Comparison of ENCODE assay signal across 11 cellular contexts in the genomic region with DNA sequence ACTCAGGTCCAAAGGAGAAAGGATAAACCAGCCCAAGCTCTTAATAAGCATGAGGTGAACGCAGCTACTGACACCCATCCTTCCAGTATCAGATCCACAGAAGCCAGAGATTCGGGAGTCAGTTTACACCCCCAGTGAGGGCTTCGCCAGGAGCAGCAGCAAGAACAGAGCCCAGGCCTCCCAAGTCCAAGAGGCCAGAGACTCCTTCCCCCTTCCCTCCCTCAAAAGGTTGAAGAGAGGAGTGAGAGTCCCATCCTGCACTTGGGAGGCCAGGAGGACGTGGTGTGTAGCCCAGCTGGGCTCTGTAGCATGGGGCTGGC.
DNase-seq lines count a peak whose midpoint lies in the region; ATAC-seq, FAIRE-seq and TF ChIP-seq lines count a peak whose summit lies in the region.
"Had no signal": no experiment of that assay in that cellular context is flagged by ENCODE, and none has a peak within 500 bp of the region (broad histone marks: within the 10 kb centered on the region; RNA-seq: fewer than 3 reads in every experiment).

No MANE protein-coding gene starts in this region.

- peaks cover 7% of the 10 kb centered on the region for H3K27me3 Mint-ChIP-seq in nephron progenitor cell (ENCODE audit: low read depth, poor library complexity)

- H2BK5ac ChIP-seq in H1 (ENCODE audit: low read depth, low read length), result peak overlapping the region; percentile 40

- no peak overlapping the region for H2AK5ac ChIP-seq in H1 (ENCODE audit: low read depth, low read length)

- no peak for TF ChIP-seq RAD21 in H1 (IDR thresholded peaks at IDR 0.05 in 1 of 2, conservative IDR thresholded peaks at IDR 0.05 in 1 of 2; ENCODE audit: low read depth in 2 of 2, low read length in 2 of 2)

- no peak overlapping the region for H3K56ac ChIP-seq in H1 (replicated peaks; ENCODE audit: insufficient read length, low read depth, low read length)

- no peak overlapping the region for H2BK12ac ChIP-seq in H1 (ENCODE audit: low read depth, low read length)

- no peak overlapping the region for H4K91ac ChIP-seq in H1 (replicated peaks; ENCODE audit: insufficient read length, low read length)

- H3K4me2 ChIP-seq in H1 (ENCODE audit: insufficient read depth in 1 of 2, low read depth in 2 of 2, low read length in 2 of 2), result 0 out of 4 replicates have a peak overlapping the region, but pooled peaks of 1 of the 2 experiments have one; percentile 6

- no peaks in the 10 kb centered on the region for H3K36me3 ChIP-seq in cardiac muscle cell
- no peaks in the 10 kb centered on the region for H3K36me3 ChIP-seq in H1 (ENCODE audit: control insufficient read depth in 2 of 4, insufficient read depth in 4 of 4, low read length in 3 of 4)
- H3K36me3 ChIP-seq in upper lobe of right lung, result no peaks in the 10 kb centered on the region

- H3K23ac ChIP-seq in H1 (ENCODE audit: insufficient read length), result no peak overlapping the region

- H3K4me1 ChIP-seq in cardiac muscle cell (ENCODE audit: low read depth), result peaks cover 38% of the 10 kb centered on the region
- H3K4me1 ChIP-seq in H1 (replicated peaks in 1 of 4; ENCODE audit: control insufficient read depth in 3 of 4, insufficient read depth in 4 of 4, low read length in 3 of 4), result peaks cover 9 to 28% (median 21%) of the 10 kb centered on the region in 4 experiments
- H3K4me1 ChIP-seq in upper lobe of right lung, result peaks cover 61% of the 10 kb centered on the region

- no peak overlapping the region for H2AFZ ChIP-seq in H1 (ENCODE audit: low read length)

- no peak overlapping the region for H3K14ac ChIP-seq in H1 (ENCODE audit: insufficient read length)

- peaks cover 91% of the 10 kb centered on the region for H3K4me1 Mint-ChIP-seq in nephron progenitor cell

- CTCF ChIA-PET in H1 (lab: Charles Lee; ENCODE audit: partially characterized antibody), result interaction anchor here (0.9 to 5.8 kb wide), 26 partner anchors 9 to 214 kb away, joined by 3 to 36 read pairs (median 5); no protein-coding TSS in a partner anchor

- peaks cover 18 to 19% of the 10 kb centered on the region in 2 experiments for H4K20me1 ChIP-seq in H1 (replicated peaks in 1 of 2; ENCODE audit: control insufficient read depth in 1 of 2, insufficient read depth in 2 of 2, low read length in 2 of 2)

- no peaks in the 10 kb centered on the region for H3K23me2 ChIP-seq in H1 (ENCODE audit: low read depth, low read length)

- POLR2A ChIA-PET in H1 (lab: Charles Lee; ENCODE audit: partially characterized antibody), result interaction anchor here (0.9 to 2.6 kb wide), 3 partner anchors 8 to 30 kb away, joined by 3 to 9 read pairs (median 3); no protein-coding TSS in a partner anchor

- no peak overlapping the region for H3K4me3 ChIP-seq in cardiac muscle cell
- H3K4me3 ChIP-seq in H1 (ENCODE audit: extremely low read depth in 1 of 4, insufficient read depth in 2 of 4, low read depth in 3 of 4, low read length in 4 of 4), result no peak overlapping the region; a peak in 1 of 8 replicates
- H3K4me3 ChIP-seq in upper lobe of right lung, result no peak overlapping the region

- H3K27ac Mint-ChIP-seq in nephron progenitor cell, result peak overlapping the region; percentile 97

- FAIRE-seq in H1 (lab: Jason Lieb, UNC), result no peak
- FAIRE-seq: GM19239 had no signal

- TF ChIP-seq POLR2A in H1 (IDR thresholded peaks at IDR 0.05; ENCODE audit: control extremely low read depth in 1 of 2, low read depth in 2 of 2, low read length in 2 of 2), result no peak

- H3K9ac ChIP-seq in H1 (replicated peaks in 1 of 4; ENCODE audit: extremely low read depth in 1 of 4, low read depth in 3 of 4, low read length in 3 of 4), result no peak overlapping the region

- peak overlapping the region; percentile 61 for H3K4me3 Mint-ChIP-seq in nephron progenitor cell

- no peak overlapping the region for H4K8ac ChIP-seq in H1 (ENCODE audit: extremely low read depth, insufficient read depth, low read length)

- no peak overlapping the region for H4K5ac ChIP-seq in H1 (ENCODE audit: insufficient read length, low read depth, low read length)

- no peaks in the 10 kb centered on the region for H3K9me3 Mint-ChIP-seq in nephron progenitor cell

- DNase-seq in cardiac muscle cell (ENCODE audit: low read depth in 1 of 2, low spot score in 1 of 2), result no peak
- DNase-seq in left ventricle myocardium superior, result no peak
- no peak for DNase-seq in H1 (ENCODE audit: low read depth in 1 of 2, low spot score in 2 of 2)
- no peak for DNase-seq in nephron progenitor cell
- DNase-seq in upper lobe of right lung, result no peak
- no peak for DNase-seq in GF-D8 (lab: John Stamatoyannopoulos, UW)
- DNase-seq: stimulated activated CD4-positive, alpha-beta T cell treated with anti-CD3 and anti-CD28 coated beads, Interleukin-15, amount 100 ng/mL, for 24 hours; SW 1271 had no signal

- H3K18ac ChIP-seq in H1 (ENCODE audit: extremely low read depth, low read length), result 0 out of 2 replicates have a peak overlapping the region, but pooled peaks have one; percentile 0

- intact Hi-C loops in left ventricle myocardium superior (cut with micrococcal nuclease), result no loop called here
- intact Hi-C loops in upper lobe of right lung (cut with DNase I), result no loop called here

- H2BK15ac ChIP-seq in H1 (ENCODE audit: low read length), result no peak overlapping the region

- ATAC-seq in left ventricle myocardium superior, result no peak
- no peak for ATAC-seq in upper lobe of right lung
- no peak for ATAC-seq in HG03045 (IDR thresholded peaks at IDR 0.05; ENCODE audit: unreplicated experiment)
- no peak for ATAC-seq in GM19397 (IDR thresholded peaks at IDR 0.05; ENCODE audit: unreplicated experiment)

- TF ChIP-seq CTCF in cardiac muscle cell (IDR thresholded peaks at IDR 0.05; ENCODE audit: low read depth, low read length), result peak; percentile 52
- TF ChIP-seq CTCF in H1 (IDR thresholded peaks at IDR 0.05; ENCODE audit: control extremely low read depth in 1 of 3, insufficient read depth in 1 of 3, low read depth in 1 of 3, low read length in 3 of 3), result no peak
- no peak for TF ChIP-seq CTCF in nephron progenitor cell (IDR thresholded peaks at IDR 0.05)
- peak; percentile 50 for TF ChIP-seq CTCF in upper lobe of right lung (IDR thresholded peaks at IDR 0.05)

- H3K27ac ChIP-seq in cardiac muscle cell, result peak overlapping the region; percentile 43
- H3K27ac ChIP-seq in H1 (ENCODE audit: low read depth, low read length), result no peak overlapping the region
- H3K27ac ChIP-seq in upper lobe of right lung, result peak overlapping the region; percentile 91

- H3K27me3 ChIP-seq in cardiac muscle cell (no peaks in the 10 kb centered on the region), H1 (replicated peaks in 1 of 4; ENCODE audit: control insufficient read depth in 3 of 4, extremely low read depth in 1 of 4, insufficient read depth in 3 of 4, low read length in 3 of 4) (no peaks in the 10 kb centered on the region), upper lobe of right lung (no peaks in the 10 kb centered on the region)

- H3K79me1 ChIP-seq in H1 (ENCODE audit: low read depth, low read length), result peaks cover 29% of the 10 kb centered on the region; the same call in 1 of the 2 replicates

- WGBS in H1 (ENCODE audit: extremely low coverage in 1 of 2, insufficient coverage in 1 of 2, insufficient read length in 1 of 2, insufficient replicate concordance in 2 of 2, low coverage in 1 of 2, low lambda C conversion rate in 2 of 2, missing lambda C conversion rate in 1 of 2), 2 experiments, result 80% methylated on average over 4 of the region's 4 CpGs; no CpG with 5 or more reads in 1 of the 2 experiments

- H3K36me3 Mint-ChIP-seq in nephron progenitor cell (ENCODE audit: low read depth), result peaks cover 19% of the 10 kb centered on the region

- no peak overlapping the region for H2BK20ac ChIP-seq in H1 (ENCODE audit: low read length)

- H3K79me2 ChIP-seq in H1 (ENCODE audit: control insufficient read depth in 1 of 2, insufficient read depth in 2 of 2, low read length in 2 of 2), result peaks cover 0 to 86% of the 10 kb centered on the region in 2 experiments; a peak in 2 of 4 replicates

- TF ChIP-seq EP300 in H1 (IDR thresholded peaks at IDR 0.05; ENCODE audit: borderline replicate concordance in 1 of 2, low read depth in 2 of 2, low read length in 2 of 2), result no peak

- H3K9me3 ChIP-seq in cardiac muscle cell (ENCODE audit: low read depth) (no peaks in the 10 kb centered on the region), H1 (ENCODE audit: insufficient read depth in 2 of 2, low read depth in 1 of 2, low read length in 1 of 2) (no peaks in the 10 kb centered on the region), upper lobe of right lung (no peaks in the 10 kb centered on the region)

- H2BK120ac ChIP-seq in H1 (replicated peaks; ENCODE audit: low read depth, low read length), result no peak overlapping the region

- no peak overlapping the region for H3K4ac ChIP-seq in H1 (replicated peaks; ENCODE audit: insufficient read length, low read depth, low read length)

TF ChIP-seq in H1, 55 proteins besides CTCF, POLR2A, EP300 and RAD21:
- no peak for TF ChIP-seq SUZ12 (IDR thresholded peaks at IDR 0.05; ENCODE audit: low read length)
- TF ChIP-seq ZNF274 (IDR thresholded peaks at IDR 0.05; ENCODE audit: borderline replicate concordance, extremely low read depth, low read length), result no peak
- no peak for TF ChIP-seq TBP (IDR thresholded peaks at IDR 0.05; ENCODE audit: low read depth, low read length)

Comparison
In these comparisons a context has a peak if more than half of its experiments do, and no peak if none do; other contexts are left out.
1. CTCF ChIP-seq: peak in cardiac muscle cell (single experiment) and upper lobe of right lung (single experiment); none in H1 (0 of 3) and nephron progenitor cell (single experiment).